ENCODE assay signal across 1 cellular context in the genomic region with DNA sequence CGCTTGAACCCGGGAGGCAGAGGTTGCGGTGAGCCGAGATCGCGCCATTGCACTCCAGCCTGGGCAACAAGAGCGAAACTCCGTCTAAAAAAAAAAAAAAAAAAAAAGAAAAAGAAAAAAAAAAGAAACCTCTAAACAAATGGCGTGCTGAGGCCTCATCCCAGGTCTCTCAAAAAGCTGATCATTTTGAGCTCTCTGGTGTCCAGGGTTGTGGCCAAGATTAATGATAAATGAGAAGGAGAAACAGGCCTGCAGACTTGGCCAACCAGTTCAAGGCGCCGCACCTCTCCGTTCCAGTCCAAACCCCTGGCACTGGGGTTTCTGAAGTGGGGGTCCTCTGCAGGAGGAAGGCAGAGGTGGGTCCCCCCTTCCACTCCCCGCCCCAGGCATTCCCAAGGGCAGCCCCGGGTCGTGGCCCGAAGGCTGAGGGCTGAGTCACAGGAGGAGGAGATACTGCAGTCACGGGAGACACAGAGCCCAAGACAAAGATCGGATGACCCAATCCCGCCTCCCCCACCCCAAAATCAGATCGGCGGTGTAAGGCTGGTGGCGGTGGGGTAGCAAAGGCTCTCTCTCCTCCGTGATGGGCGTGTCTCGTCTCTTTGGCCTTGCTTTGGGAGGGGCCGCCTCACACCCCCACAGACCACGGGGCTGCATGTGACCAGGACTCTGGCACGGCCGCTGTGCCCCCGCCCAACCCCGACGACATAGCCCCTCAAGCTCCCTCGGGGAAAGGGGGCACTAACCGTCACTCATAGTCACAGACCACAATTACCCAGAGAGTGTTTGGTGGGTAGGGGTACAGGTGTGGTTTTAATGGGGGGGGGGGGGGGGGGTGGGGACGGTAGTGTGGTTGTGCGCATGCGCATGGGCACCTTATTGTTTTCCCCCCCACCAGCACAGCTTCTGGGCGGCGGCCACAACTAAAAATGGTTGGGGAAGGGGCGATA.
TF ChIP-seq lines count a peak whose summit lies in the region.

No MANE protein-coding gene starts in this region.

TF ChIP-seq in HEK293, 187 proteins besides CTCF, POLR2A, EP300 and RAD21 (continued from another document):
- TF ChIP-seq, protein P1, sequence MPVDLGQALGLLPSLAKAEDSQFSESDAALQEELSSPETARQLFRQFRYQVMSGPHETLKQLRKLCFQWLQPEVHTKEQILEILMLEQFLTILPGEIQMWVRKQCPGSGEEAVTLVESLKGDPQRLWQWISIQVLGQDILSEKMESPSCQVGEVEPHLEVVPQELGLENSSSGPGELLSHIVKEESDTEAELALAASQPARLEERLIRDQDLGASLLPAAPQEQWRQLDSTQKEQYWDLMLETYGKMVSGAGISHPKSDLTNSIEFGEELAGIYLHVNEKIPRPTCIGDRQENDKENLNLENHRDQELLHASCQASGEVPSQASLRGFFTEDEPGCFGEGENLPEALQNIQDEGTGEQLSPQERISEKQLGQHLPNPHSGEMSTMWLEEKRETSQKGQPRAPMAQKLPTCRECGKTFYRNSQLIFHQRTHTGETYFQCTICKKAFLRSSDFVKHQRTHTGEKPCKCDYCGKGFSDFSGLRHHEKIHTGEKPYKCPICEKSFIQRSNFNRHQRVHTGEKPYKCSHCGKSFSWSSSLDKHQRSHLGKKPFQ (tag by site-specific recombination; IDR thresholded peaks at IDR 0.05) = no peak
- TF ChIP-seq, protein P2, sequence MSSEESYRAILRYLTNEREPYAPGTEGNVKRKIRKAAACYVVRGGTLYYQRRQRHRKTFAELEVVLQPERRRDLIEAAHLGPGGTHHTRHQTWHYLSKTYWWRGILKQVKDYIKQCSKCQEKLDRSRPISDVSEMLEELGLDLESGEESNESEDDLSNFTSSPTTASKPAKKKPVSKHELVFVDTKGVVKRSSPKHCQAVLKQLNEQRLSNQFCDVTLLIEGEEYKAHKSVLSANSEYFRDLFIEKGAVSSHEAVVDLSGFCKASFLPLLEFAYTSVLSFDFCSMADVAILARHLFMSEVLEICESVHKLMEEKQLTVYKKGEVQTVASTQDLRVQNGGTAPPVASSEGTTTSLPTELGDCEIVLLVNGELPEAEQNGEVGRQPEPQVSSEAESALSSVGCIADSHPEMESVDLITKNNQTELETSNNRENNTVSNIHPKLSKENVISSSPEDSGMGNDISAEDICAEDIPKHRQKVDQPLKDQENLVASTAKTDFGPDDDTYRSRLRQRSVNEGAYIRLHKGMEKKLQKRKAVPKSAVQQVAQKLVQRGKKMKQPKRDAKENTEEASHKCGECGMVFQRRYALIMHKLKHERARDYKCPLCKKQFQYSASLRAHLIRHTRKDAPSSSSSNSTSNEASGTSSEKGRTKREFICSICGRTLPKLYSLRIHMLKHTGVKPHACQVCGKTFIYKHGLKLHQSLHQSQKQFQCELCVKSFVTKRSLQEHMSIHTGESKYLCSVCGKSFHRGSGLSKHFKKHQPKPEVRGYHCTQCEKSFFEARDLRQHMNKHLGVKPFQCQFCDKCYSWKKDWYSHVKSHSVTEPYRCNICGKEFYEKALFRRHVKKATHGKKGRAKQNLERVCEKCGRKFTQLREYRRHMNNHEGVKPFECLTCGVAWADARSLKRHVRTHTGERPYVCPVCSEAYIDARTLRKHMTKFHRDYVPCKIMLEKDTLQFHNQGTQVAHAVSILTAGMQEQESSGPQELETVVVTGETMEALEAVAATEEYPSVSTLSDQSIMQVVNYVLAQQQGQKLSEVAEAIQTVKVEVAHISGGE (tag by site-specific recombination; conservative IDR thresholded peaks at IDR 0.05; ENCODE audit: low read depth) = 0 out of 2 replicates have a peak, but pooled peaks have one; percentile 7
- TF ChIP-seq SCRT1 (tag by site-specific recombination; IDR thresholded peaks at IDR 0.05; ENCODE audit: borderline replicate concordance) (no peak), ZNF341 (tag by site-specific recombination; IDR thresholded peaks at IDR 0.05; ENCODE audit: low read depth) (no peak), ZNF366 (tag by site-specific recombination; conservative IDR thresholded peaks at IDR 0.05) (0 out of 2 replicates have a peak, but pooled peaks have one; percentile 8), SP3 (tag by site-specific recombination; IDR thresholded peaks at IDR 0.05) (peak; percentile 62), ZNF138 (tag by site-specific recombination; IDR thresholded peaks at IDR 0.05; ENCODE audit: borderline replicate concordance) (no peak)
- TF ChIP-seq, protein P3, sequence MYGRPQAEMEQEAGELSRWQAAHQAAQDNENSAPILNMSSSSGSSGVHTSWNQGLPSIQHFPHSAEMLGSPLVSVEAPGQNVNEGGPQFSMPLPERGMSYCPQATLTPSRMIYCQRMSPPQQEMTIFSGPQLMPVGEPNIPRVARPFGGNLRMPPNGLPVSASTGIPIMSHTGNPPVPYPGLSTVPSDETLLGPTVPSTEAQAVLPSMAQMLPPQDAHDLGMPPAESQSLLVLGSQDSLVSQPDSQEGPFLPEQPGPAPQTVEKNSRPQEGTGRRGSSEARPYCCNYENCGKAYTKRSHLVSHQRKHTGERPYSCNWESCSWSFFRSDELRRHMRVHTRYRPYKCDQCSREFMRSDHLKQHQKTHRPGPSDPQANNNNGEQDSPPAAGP (tag by site-specific recombination; IDR thresholded peaks at IDR 0.05) = peak; percentile 82
